8 cellular contexts compared by ENCODE assay signal in genomic region chr12:56116267-56117081, GRCh38. TPM values are rescaled to one million over a fixed set of nuclear protein-coding genes. Genes with fewer than 3 reads are reported as not detected.
DNase-seq lines count a peak whose midpoint lies in the region; ATAC-seq and TF ChIP-seq lines count a peak whose summit lies in the region.

Gene RPL41, plus strand, starts transcription at chr12:56116633.

- peaks cover 10% of the 10 kb centered on the region; the same call in 1 of the 2 replicates for H3K36me3 ChIP-seq in GM23338 (ENCODE audit: insufficient read depth)

- peaks cover 26% of the 10 kb centered on the region for H3F3A ChIP-seq in GM23338 (replicated peaks; ENCODE audit: low read depth)

- H3K9me3 Mint-ChIP-seq in GM23338: peaks cover 6% of the 10 kb centered on the region; the same call in 2 of the 3 replicates
- H3K9me3 Mint-ChIP-seq in activated T-helper 2 cell treated with anti-CD3 and anti-CD28 coated beads, Interferon-gamma antibody, Interleukin-2, Interleukin-4, amounts not matched to agents 10 μg/mL and 5 μg/mL and 100 μg/mL, durations not matched to agents 14 hours and 24 hours and 36 hours: no peaks in the 10 kb centered on the region
- H3K9me3 Mint-ChIP-seq in natural killer cell treated with Interleukin-12 subunit alpha and Interleukin-12 subunit beta and Interleukin-15 and Interleukin-18, amount 100 ng/mL, for 72 hours: no peaks in the 10 kb centered on the region

- peaks cover 10% of the 10 kb centered on the region for H3K4me1 ChIP-seq in GM23338 (ENCODE audit: insufficient read depth)

- H3K27me3 ChIP-seq in GM23338 (ENCODE audit: insufficient read depth): no peaks in the 10 kb centered on the region

- H3K9me2 ChIP-seq in GM23338 (ENCODE audit: insufficient read depth): no peaks in the 10 kb centered on the region

- peaks cover 19% of the 10 kb centered on the region for H3K4me1 Mint-ChIP-seq in GM23338
- H3K4me1 Mint-ChIP-seq in activated T-helper 2 cell treated with anti-CD3 and anti-CD28 coated beads, Interferon-gamma antibody, Interleukin-2, Interleukin-4, amounts not matched to agents 10 μg/mL and 5 μg/mL and 100 μg/mL, durations not matched to agents 14 hours and 24 hours and 36 hours (ENCODE audit: low read depth): peaks cover 27% of the 10 kb centered on the region
- H3K4me1 Mint-ChIP-seq in natural killer cell treated with Interleukin-12 subunit alpha and Interleukin-12 subunit beta and Interleukin-15 and Interleukin-18, amount 100 ng/mL, for 72 hours (ENCODE audit: low read depth in 2 of 2): peaks cover 22 to 36% of the 10 kb centered on the region in 2 donors

- DNase-seq in DMS79 (lab: John Stamatoyannopoulos, UW) (peak; percentile 69), GM23338 (ENCODE audit: low spot score) (peak; percentile 97), M059J (ENCODE audit: low read depth) (peak; percentile 91), fibroblast of pulmonary artery (ENCODE audit: low read depth) (peak; percentile 96)
- peak; percentile 91 for DNase-seq in activated T-helper 2 cell treated with anti-CD3 and anti-CD28 coated beads, Interferon-gamma antibody, Interleukin-2, Interleukin-4, amounts not matched to agents 10 μg/mL and 5 μg/mL and 100 μg/mL, durations not matched to agents 14 hours and 24 hours and 36 hours (ENCODE audit: low spot score)
- DNase-seq in natural killer cell treated with Interleukin-12 subunit alpha and Interleukin-12 subunit beta and Interleukin-15 and Interleukin-18, amount 100 ng/mL, for 72 hours (ENCODE audit: low spot score): peak; percentile 93
- DNase-seq in stimulated activated naive CD8-positive, alpha-beta T cell treated with anti-CD3 and anti-CD28 coated beads, Interleukin-15, Interleukin-2, amounts not matched to agents 100 U/mL and 50 U/mL, for 24 hours: peak; percentile 94

- H3K4me3 Mint-ChIP-seq in GM23338: peak within 1 kb of the TSS; percentile 94
- H3K4me3 Mint-ChIP-seq in activated T-helper 2 cell treated with anti-CD3 and anti-CD28 coated beads, Interferon-gamma antibody, Interleukin-2, Interleukin-4, amounts not matched to agents 10 μg/mL and 5 μg/mL and 100 μg/mL, durations not matched to agents 14 hours and 24 hours and 36 hours (ENCODE audit: low read depth): peak within 1 kb of the TSS; percentile 99
- H3K4me3 Mint-ChIP-seq in natural killer cell treated with Interleukin-12 subunit alpha and Interleukin-12 subunit beta and Interleukin-15 and Interleukin-18, amount 100 ng/mL, for 72 hours: peak within 1 kb of the TSS; percentile 99

- H4K20me1 ChIP-seq in GM23338 (replicated peaks; ENCODE audit: insufficient read depth): no peaks in the 10 kb centered on the region

- H3K4me2 ChIP-seq in GM23338: peak within 1 kb of the TSS; percentile 90

- H3K4me3 ChIP-seq in GM23338 (peak within 1 kb of the TSS; percentile 86), fibroblast of pulmonary artery (replicated peaks; ENCODE audit: low read depth, low read length) (peak within 1 kb of the TSS; percentile 86)

- peak; percentile 17 for ATAC-seq in GM23338
- peak; percentile 66 to 81 for ATAC-seq in natural killer cell treated with Interleukin-12 subunit alpha and Interleukin-12 subunit beta and Interleukin-15 and Interleukin-18, amount 100 ng/mL, for 72 hours
- ATAC-seq in stimulated activated naive CD8-positive, alpha-beta T cell treated with anti-CD3 and anti-CD28 coated beads, Interleukin-15, Interleukin-2, amounts not matched to agents 100 U/mL and 50 U/mL, for 24 hours: peak; percentile 38

- peaks cover 12% of the 10 kb centered on the region for H3K79me2 ChIP-seq in GM23338 (replicated peaks; ENCODE audit: insufficient read depth)

- H3K27ac ChIP-seq in GM23338 (ENCODE audit: low read depth): peak within 1 kb of the TSS; percentile 96

- TF ChIP-seq CTCF in GM23338 (conservative IDR thresholded peaks at IDR 0.05; ENCODE audit: low read depth in 2 of 2) (no peak), fibroblast of pulmonary artery (IDR thresholded peaks at IDR 0.05; ENCODE audit: low read length, missing control alignments) (no peak)

- peak within 1 kb of the TSS; percentile 6 for H2AFZ ChIP-seq in GM23338

- peaks cover 22% of the 10 kb centered on the region for H3K27me3 Mint-ChIP-seq in GM23338 (ENCODE audit: insufficient read depth, low read depth, poor library complexity)
- no peaks in the 10 kb centered on the region for H3K27me3 Mint-ChIP-seq in activated T-helper 2 cell treated with anti-CD3 and anti-CD28 coated beads, Interferon-gamma antibody, Interleukin-2, Interleukin-4, amounts not matched to agents 10 μg/mL and 5 μg/mL and 100 μg/mL, durations not matched to agents 14 hours and 24 hours and 36 hours (ENCODE audit: low read depth)
- H3K27me3 Mint-ChIP-seq in natural killer cell treated with Interleukin-12 subunit alpha and Interleukin-12 subunit beta and Interleukin-15 and Interleukin-18, amount 100 ng/mL, for 72 hours: no peaks in the 10 kb centered on the region

- peak; percentile 100 for TF ChIP-seq POLR2A in Raji (IDR thresholded peaks at IDR 0.05; ENCODE audit: insufficient read depth, low read depth, low read length)

- H3K36me3 Mint-ChIP-seq in GM23338 (ENCODE audit: low read depth): peaks cover 61% of the 10 kb centered on the region
- peaks cover 57% of the 10 kb centered on the region for H3K36me3 Mint-ChIP-seq in activated T-helper 2 cell treated with anti-CD3 and anti-CD28 coated beads, Interferon-gamma antibody, Interleukin-2, Interleukin-4, amounts not matched to agents 10 μg/mL and 5 μg/mL and 100 μg/mL, durations not matched to agents 14 hours and 24 hours and 36 hours (ENCODE audit: low read depth)
- H3K36me3 Mint-ChIP-seq in natural killer cell treated with Interleukin-12 subunit alpha and Interleukin-12 subunit beta and Interleukin-15 and Interleukin-18, amount 100 ng/mL, for 72 hours: peaks cover 30% of the 10 kb centered on the region

- H3K27ac Mint-ChIP-seq in GM23338: peak within 1 kb of the TSS; percentile 100
- peak within 1 kb of the TSS; percentile 99 for H3K27ac Mint-ChIP-seq in activated T-helper 2 cell treated with anti-CD3 and anti-CD28 coated beads, Interferon-gamma antibody, Interleukin-2, Interleukin-4, amounts not matched to agents 10 μg/mL and 5 μg/mL and 100 μg/mL, durations not matched to agents 14 hours and 24 hours and 36 hours
- H3K27ac Mint-ChIP-seq in natural killer cell treated with Interleukin-12 subunit alpha and Interleukin-12 subunit beta and Interleukin-15 and Interleukin-18, amount 100 ng/mL, for 72 hours: peak within 1 kb of the TSS; percentile 93 to 97

- intact Hi-C loops in activated T-helper 2 cell treated with anti-CD3 and anti-CD28 coated beads, Interferon-gamma antibody, Interleukin-2, Interleukin-4, amounts not matched to agents 10 μg/mL and 5 μg/mL and 100 μg/mL, durations not matched to agents 14 hours and 24 hours and 36 hours (cut with micrococcal nuclease): loop anchor here (1.0 to 5.0 kb wide), 7 partner anchors 12 to 516 kb away; partner anchors contain the start of genes ANKRD52, BAZ2A, CNPY2 and PA2G4

TF ChIP-seq in GM23338, 12 proteins besides CTCF, POLR2A, EP300 and RAD21 (continues in another document):
- peak; percentile 76 for TF ChIP-seq ETS1 (IDR thresholded peaks at IDR 0.05)
- TF ChIP-seq REST (IDR thresholded peaks at IDR 0.05; ENCODE audit: unreplicated experiment): no peak
- TF ChIP-seq NANOG (IDR thresholded peaks at IDR 0.05; ENCODE audit: borderline replicate concordance): peak; percentile 46; the same call in 1 of the 2 replicates
- TF ChIP-seq POLR2AphosphoS5 (IDR thresholded peaks at IDR 0.05; ENCODE audit: low read depth): peak; percentile 100
- TF ChIP-seq CREB1 (CRISPR knock-in tag; IDR thresholded peaks at IDR 0.05; ENCODE audit: low read depth): peak; percentile 94
- no peak for TF ChIP-seq EZH2phosphoT487 (IDR thresholded peaks at IDR 0.05; ENCODE audit: unreplicated experiment)

RNA-seq across cellular contexts. Expression of gene RPL41, which starts in this region (rescaled TPM):
- total RNA-seq in GM23338 (2014; rRNA removed; shearing (Covaris generic)): 1,633 and 2,039 TPM in 2 replicates
- 3,858 and 3,875 TPM in 2 replicates for polyA plus RNA-seq in GM23338 (2016; fragmentation: Nextera tagmentation; extraction: Ambion mirVana)
- total RNA-seq in M059J (2014; rRNA removed; shearing (Covaris generic)): 2,885 and 2,938 TPM in 2 replicates
- 3,925 and 4,057 TPM in 2 replicates for total RNA-seq in activated T-helper 2 cell treated with anti-CD3 and anti-CD28 coated beads, Interferon-gamma antibody, Interleukin-2, Interleukin-4, amounts not matched to agents 10 μg/mL and 5 μg/mL and 100 μg/mL, durations not matched to agents 14 hours and 24 hours and 36 hours
- total RNA-seq in natural killer cell treated with Interleukin-12 subunit alpha and Interleukin-12 subunit beta and Interleukin-15 and Interleukin-18, amount 100 ng/mL, for 72 hours: 1,000 to 10,000 TPM; 2,363 to 2,700 TPM

Comparison
In these comparisons a context has a peak if more than half of its experiments do, and no peak if none do; other contexts are left out.
1. Peak in every context shown above with its lines: DNase-seq, ATAC-seq, H3K4me3 ChIP-seq and H3K27ac ChIP-seq.
2. ATAC-seq: peak in every context shown above with its lines; median percentile 74 in natural killer cell treated with Interleukin-12 subunit alpha and Interleukin-12 subunit beta and Interleukin-15 and Interleukin-18, amount 100 ng/mL, for 72 hours; 38 in stimulated activated naive CD8-positive, alpha-beta T cell treated with anti-CD3 and anti-CD28 coated beads, Interleukin-15, Interleukin-2, amounts not matched to agents 100 U/mL and 50 U/mL, for 24 hours; 17 in GM23338.